Comparison of ENCODE assay signal across 16 cellular contexts in genomic region chr4:92488496-92488895, GRCh38.
DNase-seq lines count a peak whose midpoint lies in the region; ATAC-seq and TF ChIP-seq lines count a peak whose summit lies in the region.
"Had no signal": no experiment of that assay in that cellular context is flagged by ENCODE, and none has a peak within 500 bp of the region (broad histone marks: within the 10 kb centered on the region; RNA-seq: fewer than 3 reads in every experiment).

No MANE protein-coding gene starts in this region.

- peak overlapping the region; percentile 29 for H3K27ac ChIP-seq in H9 (ENCODE audit: insufficient read length, low read depth, low read length)
- no peak overlapping the region for H3K27ac ChIP-seq in endodermal cell (ENCODE audit: low read depth, low read length)
- no peak overlapping the region for H3K27ac ChIP-seq in neural progenitor cell
- H3K27ac ChIP-seq: BLaER1 had no signal

- peaks cover 10% of the 10 kb centered on the region; the same call in 1 of the 2 replicates for H3K79me2 ChIP-seq in H9 (ENCODE audit: insufficient read depth, low read length)
- no peaks in the 10 kb centered on the region for H3K79me2 ChIP-seq in neural progenitor cell (ENCODE audit: low read depth)

- H3K23ac ChIP-seq in H9 (ENCODE audit: insufficient read length, low read depth, low read length) = no peak overlapping the region

- H3K9me3 Mint-ChIP-seq in H9 (no peaks in the 10 kb centered on the region; a peak in 1 of 5 replicates), endodermal cell (no peaks in the 10 kb centered on the region), neural progenitor cell (no peaks in the 10 kb centered on the region)

- H3T11ph ChIP-seq in H9 (ENCODE audit: low read length) = no peak overlapping the region

- no peak overlapping the region for H2AFZ ChIP-seq in H9 (ENCODE audit: low read length)
- peak overlapping the region; percentile 82 for H2AFZ ChIP-seq in neural progenitor cell (replicated peaks)

- H3K79me1 ChIP-seq in H9 (ENCODE audit: insufficient read depth, low read depth, low read length, poor library complexity, severe bottlenecking) = no peaks in the 10 kb centered on the region

- H3K18ac ChIP-seq in H9 (ENCODE audit: insufficient read length, low read depth, low read length) = no peak overlapping the region

- no peaks in the 10 kb centered on the region for H3K9me3 ChIP-seq in H9 (ENCODE audit: control insufficient read depth, low read depth, low read length)
- no peaks in the 10 kb centered on the region for H3K9me3 ChIP-seq in endodermal cell (ENCODE audit: control insufficient read depth, low read length)
- H3K9me3 ChIP-seq in neural progenitor cell (ENCODE audit: low read depth) = no peaks in the 10 kb centered on the region
- H3K9me3 ChIP-seq in T-helper 17 cell (ENCODE audit: control insufficient read depth, low read length, poor library complexity, severe bottlenecking) = no peaks in the 10 kb centered on the region
- H3K9me3 ChIP-seq: BLaER1 had no signal

- H3K4ac ChIP-seq in H9 (ENCODE audit: low read depth, low read length) = no peak overlapping the region

- H3K14ac ChIP-seq in H9 (ENCODE audit: insufficient read depth, low read length) = no peak overlapping the region

- H4K20me1 ChIP-seq in H9 (ENCODE audit: control insufficient read depth, insufficient read depth, insufficient read length) (no peaks in the 10 kb centered on the region), neural progenitor cell (ENCODE audit: low read depth) (no peaks in the 10 kb centered on the region)
- H4K20me1 ChIP-seq: BLaER1 had no signal

- no peak overlapping the region for H2BK120ac ChIP-seq in H9 (ENCODE audit: low read depth, low read length, poor library complexity, severe bottlenecking)

- no peak for DNase-seq in H9
- DNase-seq in NCI-H69 (lab: John Stamatoyannopoulos, UW) = peak; percentile 12
- DNase-seq in endodermal cell = no peak
- DNase-seq in neural progenitor cell (ENCODE audit: low spot score) = no peak
- DNase-seq in ureter (ENCODE audit: low spot score) = no peak
- DNase-seq in stimulated activated CD4-positive, alpha-beta T cell treated with anti-CD3 and anti-CD28 coated beads, Interleukin-15, amount 100 ng/mL, for 24 hours = no peak
- DNase-seq in T-helper 17 cell = no peak
- DNase-seq: 8988T; CD4-positive, alpha-beta memory T cell; DMS153; DMS79; GDM1; HCEC 1CT had no signal

- H3K4me1 ChIP-seq in H9 (ENCODE audit: insufficient read depth, low read length) = peaks cover 5% of the 10 kb centered on the region
- H3K4me1 ChIP-seq in endodermal cell (ENCODE audit: control insufficient read depth, insufficient read depth, low read length) = peaks cover 5% of the 10 kb centered on the region
- H3K4me1 ChIP-seq in neural progenitor cell = peaks cover 6% of the 10 kb centered on the region
- H3K4me1 ChIP-seq: BLaER1 had no signal

- H2BK15ac ChIP-seq in H9 (ENCODE audit: low read depth, low read length) = no peak overlapping the region

- H3K36me3 Mint-ChIP-seq in H9 (ENCODE audit: insufficient read depth in 1 of 3, low read depth in 3 of 3) (no peaks in the 10 kb centered on the region), endodermal cell (ENCODE audit: low read depth) (no peaks in the 10 kb centered on the region), neural progenitor cell (no peaks in the 10 kb centered on the region), T-helper 17 cell (ENCODE audit: low read depth) (no peaks in the 10 kb centered on the region)
- H3K36me3 Mint-ChIP-seq: CD14-positive monocyte; CD4-positive, alpha-beta memory T cell had no signal

- no peak overlapping the region for H3K56ac ChIP-seq in H9 (ENCODE audit: insufficient read length, low read depth, low read length)

- WGBS in H9 (ENCODE audit: extremely low coverage, insufficient read length, low lambda C conversion rate) = no CpG with 5 or more reads among the region's 1 CpG
- WGBS in endodermal cell (ENCODE audit: insufficient coverage in 1 of 2, insufficient read length in 1 of 2), 2 experiments = 33 to 59% methylated on average over 1 of the region's 1 CpG

- H3K4me2 ChIP-seq in H9 (ENCODE audit: insufficient read depth, insufficient read length, low read length) (peak overlapping the region; percentile 13), neural progenitor cell (no peak overlapping the region)
- H3K4me2 ChIP-seq: BLaER1 had no signal

- H3K4me1 Mint-ChIP-seq in H9 = peaks cover 34 to 45% of the 10 kb centered on the region in 2 experiments
- H3K4me1 Mint-ChIP-seq in endodermal cell = peaks cover 31% of the 10 kb centered on the region
- no peaks in the 10 kb centered on the region for H3K4me1 Mint-ChIP-seq in neural progenitor cell
- H3K4me1 Mint-ChIP-seq in T-helper 17 cell = no peaks in the 10 kb centered on the region
- H3K4me1 Mint-ChIP-seq: CD14-positive monocyte; CD4-positive, alpha-beta memory T cell had no signal

- no peaks in the 10 kb centered on the region for H3F3A ChIP-seq in neural progenitor cell (ENCODE audit: low read depth)

- H3K9ac ChIP-seq in H9 (ENCODE audit: extremely low read depth, insufficient read length, low read length) (no peak overlapping the region), endodermal cell (ENCODE audit: extremely low read depth, low read length, poor library complexity, severe bottlenecking) (no peak overlapping the region), neural progenitor cell (no peak overlapping the region)
- H3K9ac ChIP-seq: BLaER1 had no signal

- no peak overlapping the region for H3K4me3 ChIP-seq in endodermal cell (ENCODE audit: low read length)
- no peak overlapping the region for H3K4me3 ChIP-seq in neural progenitor cell
- H3K4me3 ChIP-seq: BLaER1 had no signal

- TF ChIP-seq CTCF in H9 (conservative IDR thresholded peaks at IDR 0.05) (no peak), endodermal cell (conservative IDR thresholded peaks at IDR 0.05) (no peak), neural progenitor cell (IDR thresholded peaks at IDR 0.05) (no peak)

- no peak overlapping the region for H2BK12ac ChIP-seq in H9 (ENCODE audit: insufficient read length, low read depth, low read length)

- H4K8ac ChIP-seq in H9 (replicated peaks; ENCODE audit: insufficient read length, low read depth, low read length) = no peak overlapping the region

- no peak overlapping the region for H2BK5ac ChIP-seq in H9 (ENCODE audit: insufficient read length, low read length)

- no peak overlapping the region for H4K5ac ChIP-seq in H9 (ENCODE audit: insufficient read length, low read depth, low read length)

- H4K91ac ChIP-seq in H9 (ENCODE audit: insufficient read length, low read depth, low read length) = no peak overlapping the region

- H3K27me3 Mint-ChIP-seq in H9 (ENCODE audit: low read depth) (no peaks in the 10 kb centered on the region), endodermal cell (ENCODE audit: insufficient read depth) (no peaks in the 10 kb centered on the region), neural progenitor cell (ENCODE audit: insufficient read depth, low read depth) (no peaks in the 10 kb centered on the region), T-helper 17 cell (no peaks in the 10 kb centered on the region)
- H3K27me3 Mint-ChIP-seq: CD4-positive, alpha-beta memory T cell had no signal

- H2BK20ac ChIP-seq in H9 (ENCODE audit: low read depth, low read length, poor library complexity, severe bottlenecking) = no peak overlapping the region

- H3K27ac Mint-ChIP-seq in H9 (peak overlapping the region; percentile 31 to 92 (median 86); a peak in 6 of 7 replicates), endodermal cell (peak overlapping the region; percentile 26), neural progenitor cell (no peak overlapping the region), T-helper 17 cell (no peak overlapping the region)
- H3K27ac Mint-ChIP-seq: CD14-positive monocyte; CD4-positive, alpha-beta memory T cell had no signal

- H3K36me3 ChIP-seq in endodermal cell (ENCODE audit: control insufficient read depth, insufficient read depth, low read length) = no peaks in the 10 kb centered on the region
- no peaks in the 10 kb centered on the region for H3K36me3 ChIP-seq in neural progenitor cell
- H3K36me3 ChIP-seq: BLaER1 had no signal

- ATAC-seq in GM19467 (IDR thresholded peaks at IDR 0.05; ENCODE audit: unreplicated experiment) = no peak
- no peak for ATAC-seq in T-helper 17 cell

- no peak overlapping the region for H3K4me3 Mint-ChIP-seq in H9
- H3K4me3 Mint-ChIP-seq in endodermal cell = no peak overlapping the region
- H3K4me3 Mint-ChIP-seq in neural progenitor cell = no peak overlapping the region
- H3K4me3 Mint-ChIP-seq in T-helper 17 cell = no peak overlapping the region
- H3K4me3 Mint-ChIP-seq: CD14-positive monocyte; CD4-positive, alpha-beta memory T cell had no signal

- no peaks in the 10 kb centered on the region for H3K27me3 ChIP-seq in H9 (ENCODE audit: insufficient read depth, low read length)
- no peaks in the 10 kb centered on the region for H3K27me3 ChIP-seq in endodermal cell (ENCODE audit: control insufficient read depth, insufficient read depth, low read length, poor library complexity, severe bottlenecking)
- no peaks in the 10 kb centered on the region for H3K27me3 ChIP-seq in neural progenitor cell
- H3K27me3 ChIP-seq: BLaER1 had no signal

- H2AK5ac ChIP-seq in H9 (ENCODE audit: insufficient read length, low read length) = no peak overlapping the region

- H3K23me2 ChIP-seq in H9 (ENCODE audit: insufficient read length, low read depth, low read length, poor library complexity, severe bottlenecking) = no peaks in the 10 kb centered on the region

Comparison
In these comparisons a context has a peak if more than half of its experiments do, and no peak if none do; other contexts are left out.
1. H3K27ac Mint-ChIP-seq: peak in H9 (3 of 3) and endodermal cell (single experiment); none in neural progenitor cell (single experiment) and T-helper 17 cell (single experiment).